ENCODE assay signal across 1 cellular context in the genomic region with DNA sequence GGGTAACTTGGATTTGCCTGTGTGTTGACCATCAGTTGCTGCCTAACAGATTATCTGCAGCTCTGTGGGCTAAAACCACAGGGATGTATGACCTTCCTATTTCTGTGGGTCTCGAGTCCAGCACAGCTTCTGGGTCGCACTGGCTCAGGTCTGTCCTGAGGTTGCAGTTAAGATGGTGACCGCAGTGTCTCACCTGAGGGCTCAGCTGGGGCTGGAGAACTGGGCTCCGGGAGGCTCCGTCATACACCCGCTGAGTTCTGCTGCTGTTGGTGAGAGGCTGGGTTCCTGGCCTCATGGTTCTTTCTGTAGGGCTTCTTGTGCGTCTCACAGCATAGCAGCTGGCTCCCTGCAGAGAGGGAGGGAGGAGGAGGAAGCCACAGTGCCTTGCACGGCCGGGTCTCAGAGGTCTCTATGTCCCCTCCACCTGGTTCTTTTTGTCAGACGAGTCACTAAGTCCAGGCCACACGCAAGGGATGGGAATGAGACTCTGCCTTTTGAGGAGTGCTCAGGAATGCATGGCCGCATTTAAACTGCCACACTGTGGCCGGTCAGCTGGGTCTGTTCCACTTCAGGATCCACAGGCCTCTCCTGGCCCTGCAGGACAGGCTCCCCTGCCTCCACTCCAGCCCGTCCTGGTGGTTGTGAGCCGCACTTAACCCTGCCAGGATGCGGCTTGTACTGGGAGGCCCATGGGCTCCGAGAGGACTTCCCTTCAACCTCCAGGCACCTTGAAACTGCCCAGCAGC.
TF ChIP-seq lines count a peak whose summit lies in the region.

No MANE protein-coding gene starts in this region.

TF ChIP-seq in WTC11, 78 proteins besides CTCF, POLR2A, EP300 and RAD21 (continued from another document):
- TF ChIP-seq, protein P1, sequence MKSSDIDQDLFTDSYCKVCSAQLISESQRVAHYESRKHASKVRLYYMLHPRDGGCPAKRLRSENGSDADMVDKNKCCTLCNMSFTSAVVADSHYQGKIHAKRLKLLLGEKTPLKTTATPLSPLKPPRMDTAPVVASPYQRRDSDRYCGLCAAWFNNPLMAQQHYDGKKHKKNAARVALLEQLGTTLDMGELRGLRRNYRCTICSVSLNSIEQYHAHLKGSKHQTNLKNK (CRISPR knock-in tag; IDR thresholded peaks at IDR 0.05): no peak
- TF ChIP-seq, protein P2, sequence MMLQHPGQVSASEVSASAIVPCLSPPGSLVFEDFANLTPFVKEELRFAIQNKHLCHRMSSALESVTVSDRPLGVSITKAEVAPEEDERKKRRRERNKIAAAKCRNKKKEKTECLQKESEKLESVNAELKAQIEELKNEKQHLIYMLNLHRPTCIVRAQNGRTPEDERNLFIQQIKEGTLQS (CRISPR knock-in tag; conservative IDR thresholded peaks at IDR 0.05): no peak
- TF ChIP-seq, protein P3, sequence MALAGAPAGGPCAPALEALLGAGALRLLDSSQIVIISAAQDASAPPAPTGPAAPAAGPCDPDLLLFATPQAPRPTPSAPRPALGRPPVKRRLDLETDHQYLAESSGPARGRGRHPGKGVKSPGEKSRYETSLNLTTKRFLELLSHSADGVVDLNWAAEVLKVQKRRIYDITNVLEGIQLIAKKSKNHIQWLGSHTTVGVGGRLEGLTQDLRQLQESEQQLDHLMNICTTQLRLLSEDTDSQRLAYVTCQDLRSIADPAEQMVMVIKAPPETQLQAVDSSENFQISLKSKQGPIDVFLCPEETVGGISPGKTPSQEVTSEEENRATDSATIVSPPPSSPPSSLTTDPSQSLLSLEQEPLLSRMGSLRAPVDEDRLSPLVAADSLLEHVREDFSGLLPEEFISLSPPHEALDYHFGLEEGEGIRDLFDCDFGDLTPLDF (CRISPR knock-in tag; IDR thresholded peaks at IDR 0.05): no peak
- no peak for TF ChIP-seq IRF2 (CRISPR knock-in tag; IDR thresholded peaks at IDR 0.05; ENCODE audit: borderline replicate concordance, low read depth)
- TF ChIP-seq SOX15 (CRISPR knock-in tag; IDR thresholded peaks at IDR 0.05): no peak
- TF ChIP-seq ZNF138 (CRISPR knock-in tag; conservative IDR thresholded peaks at IDR 0.05): no peak
- no peak for TF ChIP-seq SMAD4 (CRISPR knock-in tag; IDR thresholded peaks at IDR 0.05)
